ENCODE assay signal across 13 cellular contexts in genomic region chr7:6175642-6176041, GRCh38.
DNase-seq lines count a peak whose midpoint lies in the region; ATAC-seq and TF ChIP-seq lines count a peak whose summit lies in the region.
"Had no signal": no experiment of that assay in that cellular context is flagged by ENCODE, and none has a peak within 500 bp of the region (broad histone marks: within the 10 kb centered on the region; RNA-seq: fewer than 3 reads in every experiment).

No MANE protein-coding gene starts in this region.

- intact Hi-C loops in tibial artery (cut with DNase I; ENCODE audit: low total_unique reads), result no loop called here

- peak overlapping the region; percentile 48 to 55 for H3K27ac ChIP-seq in tibial artery
- H3K27ac ChIP-seq: 22Rv1, cardiac muscle cell had no signal

- ATAC-seq in HG02840 (IDR thresholded peaks at IDR 0.05; ENCODE audit: low FRiP score, unreplicated experiment), result no peak
- ATAC-seq: K562; stimulated activated effector memory CD8-positive, alpha-beta T cell treated with anti-CD3 and anti-CD28 coated beads, Interleukin-12 subunit alpha, Interleukin-12 subunit beta, amount 100 ng/mL, for 72 hours had no signal

- no peaks in the 10 kb centered on the region for H3K9me3 ChIP-seq in tibial artery

- DNase-seq in SIG-M5 treated with dmso at 0.1 percent for 504 hours (lab: John Stamatoyannopoulos, UW; ENCODE audit: unreplicated experiment) (peak; percentile 82), SIG-M5 (lab: John Stamatoyannopoulos, UW) (no peak), RPMI7951 (ENCODE audit: low read depth) (peak; percentile 64), fibroblast of pulmonary artery (ENCODE audit: low read depth) (peak; percentile 83), tibial artery (peak in 1 of 2 donors; percentile 68), D341Med (ENCODE audit: low spot score) (no peak), anterior cingulate cortex (lab: John Stamatoyannopoulos, UW) (no peak)
- DNase-seq: DND-41 had no signal

- no peak for TF ChIP-seq CTCF in fibroblast of pulmonary artery (IDR thresholded peaks at IDR 0.05; ENCODE audit: low read length, missing control alignments)
- no peak for TF ChIP-seq CTCF in tibial artery (IDR thresholded peaks at IDR 0.05)

- H3K4me1 ChIP-seq in tibial artery, result peaks cover 8 to 61% (median 36%) of the 10 kb centered on the region in 4 donors

- no peaks in the 10 kb centered on the region for H3K27me3 ChIP-seq in tibial artery
- H3K27me3 ChIP-seq: cardiac muscle cell had no signal

- H3K4me3 ChIP-seq in fibroblast of pulmonary artery (replicated peaks; ENCODE audit: low read depth, low read length) (no peak overlapping the region), tibial artery (no peak overlapping the region)
- H3K4me3 ChIP-seq: cardiac muscle cell, K562 had no signal

- peaks cover 4 to 35% (median 21%) of the 10 kb centered on the region in 3 donors for H3K36me3 ChIP-seq in tibial artery

Comparison
In these comparisons a context has a peak if more than half of its experiments do, and no peak if none do; other contexts are left out.
1. DNase-seq: peak in SIG-M5 treated with dmso at 0.1 percent for 504 hours (single experiment), RPMI7951 (single experiment) and fibroblast of pulmonary artery (single experiment); none in SIG-M5 (single experiment), D341Med (single experiment) and anterior cingulate cortex (0 of 58).